1 cellular context compared by ENCODE assay signal in the genomic region with DNA sequence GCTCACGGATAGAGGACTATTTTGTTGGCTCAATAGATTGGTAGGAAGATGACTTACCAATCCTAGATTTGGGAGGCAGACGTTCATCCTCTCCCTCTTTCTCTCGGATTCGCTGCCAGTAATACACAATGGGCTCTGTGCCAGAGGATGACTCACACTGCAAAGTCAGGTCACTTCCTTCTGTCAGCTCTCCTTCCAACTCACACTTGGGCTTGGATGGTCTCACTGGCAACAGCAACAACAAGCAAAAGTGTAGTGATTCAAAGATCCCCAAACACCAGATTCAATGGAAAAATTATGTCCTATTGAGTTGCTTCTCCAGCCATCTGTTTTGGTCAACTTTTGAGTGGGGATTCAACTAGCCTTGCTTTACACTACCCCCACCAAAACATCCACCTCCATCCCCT.
TF ChIP-seq lines count a peak whose summit lies in the region.

No MANE protein-coding gene starts in this region.

TF ChIP-seq in K562, 482 proteins besides CTCF, POLR2A, EP300 and RAD21 (continued from another document and continues in another):
- TF ChIP-seq ELK3 (CRISPR knock-in tag; IDR thresholded peaks at IDR 0.05) (no peak), ZNF695 (CRISPR knock-in tag; IDR thresholded peaks at IDR 0.05) (no peak), ZNF592 (IDR thresholded peaks at IDR 0.05) (no peak), NFIC (IDR thresholded peaks at IDR 0.05) (peak; percentile 98), ZNF311 (CRISPR knock-in tag; IDR thresholded peaks at IDR 0.05) (no peak), TBL1XR1 (IDR thresholded peaks at IDR 0.05; ENCODE audit: low read length in 2 of 2) (no peak), POLR3G (IDR thresholded peaks at IDR 0.05; ENCODE audit: extremely low read depth, insufficient read length, insufficient replicate concordance) (no peak), MCM5 (IDR thresholded peaks at IDR 0.05; ENCODE audit: low read depth) (no peak), ZBTB11 (CRISPR knock-in tag; IDR thresholded peaks at IDR 0.05) (no peak), CTBP1 (IDR thresholded peaks at IDR 0.05; ENCODE audit: borderline replicate concordance) (peak; percentile 51; the same call in 1 of the 2 replicates), POLR2AphosphoS5 (IDR thresholded peaks at IDR 0.05; ENCODE audit: control insufficient read depth, insufficient read depth, low read depth, low read length) (no peak), JUNB (CRISPR knock-in tag; conservative IDR thresholded peaks at IDR 0.05) (peak; percentile 57; the same call in 1 of the 2 replicates), ZNF785 (CRISPR knock-in tag; IDR thresholded peaks at IDR 0.05) (no peak), PRMT5 (CRISPR knock-in tag; IDR thresholded peaks at IDR 0.05) (no peak), HCFC1 (IDR thresholded peaks at IDR 0.05; ENCODE audit: low read depth, low read length) (no peak), CXXC5 (CRISPR knock-in tag; IDR thresholded peaks at IDR 0.05) (no peak), ETV1 (tag; conservative IDR thresholded peaks at IDR 0.05; ENCODE audit: low read depth) (0 out of 2 replicates have a peak, but pooled peaks have one; percentile 31), TAF1 (IDR thresholded peaks at IDR 0.05; ENCODE audit: control insufficient read depth, extremely low read depth, insufficient read depth, low read length, severe bottlenecking) (no peak), ZNF408 (CRISPR knock-in tag; IDR thresholded peaks at IDR 0.05; ENCODE audit: low read depth) (no peak), NFRKB (IDR thresholded peaks at IDR 0.05; ENCODE audit: low read depth) (no peak), XRCC5 (IDR thresholded peaks at IDR 0.05; ENCODE audit: low read depth, low read length) (no peak), RREB1 (CRISPR knock-in tag; IDR thresholded peaks at IDR 0.05) (no peak), XRCC4 (IDR thresholded peaks at IDR 0.05; ENCODE audit: extremely low read depth, insufficient read depth, insufficient read length) (no peak), BACH1 (tag; IDR thresholded peaks at IDR 0.05) (no peak), MYNN (IDR thresholded peaks at IDR 0.05) (no peak), MYNN (CRISPR knock-in tag; IDR thresholded peaks at IDR 0.05) (no peak), NR4A1 (CRISPR knock-in tag; IDR thresholded peaks at IDR 0.05) (no peak), NR4A1 (tag; IDR thresholded peaks at IDR 0.05) (no peak), CREB1 (IDR thresholded peaks at IDR 0.05) (no peak), CREB1 (CRISPR knock-in tag; IDR thresholded peaks at IDR 0.05) (no peak), ZFP91 (CRISPR knock-in tag; IDR thresholded peaks at IDR 0.05) (no peak), ZBTB17 (CRISPR knock-in tag; IDR thresholded peaks at IDR 0.05) (no peak), L3MBTL2 (IDR thresholded peaks at IDR 0.05) (no peak)
- TF ChIP-seq, protein P1, sequence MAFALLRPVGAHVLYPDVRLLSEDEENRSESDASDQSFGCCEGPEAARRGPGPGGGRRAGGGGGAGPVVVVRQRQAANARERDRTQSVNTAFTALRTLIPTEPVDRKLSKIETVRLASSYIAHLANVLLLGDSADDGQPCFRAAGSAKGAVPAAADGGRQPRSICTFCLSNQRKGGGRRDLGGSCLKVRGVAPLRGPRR (CRISPR knock-in tag; IDR thresholded peaks at IDR 0.05): no peak
- TF ChIP-seq, protein P2, sequence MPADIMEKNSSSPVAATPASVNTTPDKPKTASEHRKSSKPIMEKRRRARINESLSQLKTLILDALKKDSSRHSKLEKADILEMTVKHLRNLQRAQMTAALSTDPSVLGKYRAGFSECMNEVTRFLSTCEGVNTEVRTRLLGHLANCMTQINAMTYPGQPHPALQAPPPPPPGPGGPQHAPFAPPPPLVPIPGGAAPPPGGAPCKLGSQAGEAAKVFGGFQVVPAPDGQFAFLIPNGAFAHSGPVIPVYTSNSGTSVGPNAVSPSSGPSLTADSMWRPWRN (IDR thresholded peaks at IDR 0.05; ENCODE audit: low read depth): no peak
- TF ChIP-seq, protein P3, sequence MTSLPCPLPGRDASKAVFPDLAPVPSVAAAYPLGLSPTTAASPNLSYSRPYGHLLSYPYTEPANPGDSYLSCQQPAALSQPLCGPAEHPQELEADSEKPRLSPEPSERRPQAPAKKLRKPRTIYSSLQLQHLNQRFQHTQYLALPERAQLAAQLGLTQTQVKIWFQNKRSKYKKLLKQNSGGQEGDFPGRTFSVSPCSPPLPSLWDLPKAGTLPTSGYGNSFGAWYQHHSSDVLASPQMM (CRISPR knock-in tag; IDR thresholded peaks at IDR 0.05): no peak
- TF ChIP-seq, protein P4, sequence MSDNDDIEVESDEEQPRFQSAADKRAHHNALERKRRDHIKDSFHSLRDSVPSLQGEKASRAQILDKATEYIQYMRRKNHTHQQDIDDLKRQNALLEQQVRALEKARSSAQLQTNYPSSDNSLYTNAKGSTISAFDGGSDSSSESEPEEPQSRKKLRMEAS (CRISPR knock-in tag; IDR thresholded peaks at IDR 0.05): no peak
- TF ChIP-seq, protein P5, sequence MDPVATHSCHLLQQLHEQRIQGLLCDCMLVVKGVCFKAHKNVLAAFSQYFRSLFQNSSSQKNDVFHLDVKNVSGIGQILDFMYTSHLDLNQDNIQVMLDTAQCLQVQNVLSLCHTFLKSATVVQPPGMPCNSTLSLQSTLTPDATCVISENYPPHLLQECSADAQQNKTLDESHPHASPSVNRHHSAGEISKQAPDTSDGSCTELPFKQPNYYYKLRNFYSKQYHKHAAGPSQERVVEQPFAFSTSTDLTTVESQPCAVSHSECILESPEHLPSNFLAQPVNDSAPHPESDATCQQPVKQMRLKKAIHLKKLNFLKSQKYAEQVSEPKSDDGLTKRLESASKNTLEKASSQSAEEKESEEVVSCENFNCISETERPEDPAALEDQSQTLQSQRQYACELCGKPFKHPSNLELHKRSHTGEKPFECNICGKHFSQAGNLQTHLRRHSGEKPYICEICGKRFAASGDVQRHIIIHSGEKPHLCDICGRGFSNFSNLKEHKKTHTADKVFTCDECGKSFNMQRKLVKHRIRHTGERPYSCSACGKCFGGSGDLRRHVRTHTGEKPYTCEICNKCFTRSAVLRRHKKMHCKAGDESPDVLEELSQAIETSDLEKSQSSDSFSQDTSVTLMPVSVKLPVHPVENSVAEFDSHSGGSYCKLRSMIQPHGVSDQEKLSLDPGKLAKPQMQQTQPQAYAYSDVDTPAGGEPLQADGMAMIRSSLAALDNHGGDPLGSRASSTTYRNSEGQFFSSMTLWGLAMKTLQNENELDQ (CRISPR knock-in tag; IDR thresholded peaks at IDR 0.05; ENCODE audit: borderline replicate concordance): no peak
